Comparison of ENCODE assay signal across 7 cellular contexts in genomic region chr7:132905136-132905535, GRCh38.
DNase-seq lines count a peak whose midpoint lies in the region; ATAC-seq, FAIRE-seq and TF ChIP-seq lines count a peak whose summit lies in the region.
"Not testable (repeated sequence)": the region's sequence is repeated elsewhere in the genome, so short reads cannot be mapped to it uniquely, and the experiment has no call there.

No MANE protein-coding gene starts in this region.

- not testable (repeated sequence) for H3K4me3 ChIP-seq in CD8-positive, alpha-beta T cell (ENCODE audit: low read depth, low read length)

- FAIRE-seq in GM19239 (lab: Jason Lieb, UNC): peak; percentile 18

- not testable (repeated sequence) for TF ChIP-seq CTCF in CD8-positive, alpha-beta T cell (IDR thresholded peaks at IDR 0.05)

- not testable (repeated sequence) for H3K36me3 ChIP-seq in CD8-positive, alpha-beta T cell (ENCODE audit: insufficient read depth, low read length)

- not testable (repeated sequence) for ATAC-seq in CD8-positive, alpha-beta T cell; effector memory CD8-positive, alpha-beta T cell (replicated peaks)
- ATAC-seq in HG02798 (IDR thresholded peaks at IDR 0.05; ENCODE audit: poor library complexity, unreplicated experiment): peak; percentile 42
- ATAC-seq in activated CD8-positive, alpha-beta memory T cell treated with anti-CD3 and anti-CD28 coated beads, Interleukin-2, amount 10 ng/mL, durations not matched to agents 7 days and 5 days: peak; percentile 60
- peak; percentile 69 to 72 for ATAC-seq in natural killer cell treated with Interleukin-12 subunit alpha and Interleukin-12 subunit beta and Interleukin-15 and Interleukin-18, amount 100 ng/mL, for 72 hours

- DNase-seq in CD8-positive, alpha-beta T cell; GM19239 (ENCODE audit: insufficient read length, low spot score); activated CD8-positive, alpha-beta memory T cell treated with anti-CD3 and anti-CD28 coated beads, Interleukin-2, amount 10 ng/mL, durations not matched to agents 7 days and 5 days; effector memory CD8-positive, alpha-beta T cell; natural killer cell treated with Interleukin-12 subunit alpha and Interleukin-12 subunit beta and Interleukin-15 and Interleukin-18, amount 100 ng/mL, for 72 hours (ENCODE audit: low spot score): not testable (repeated sequence)
- peak; percentile 25 for DNase-seq in NCI-H748 (lab: John Stamatoyannopoulos, UW; ENCODE audit: unreplicated experiment)

- not testable (repeated sequence) for H3K27ac Mint-ChIP-seq in CD8-positive, alpha-beta T cell
- H3K27ac Mint-ChIP-seq in activated CD8-positive, alpha-beta memory T cell treated with anti-CD3 and anti-CD28 coated beads, Interleukin-2, amount 10 ng/mL, durations not matched to agents 7 days and 5 days: peak overlapping the region; percentile 82
- H3K27ac Mint-ChIP-seq in effector memory CD8-positive, alpha-beta T cell: peak overlapping the region; percentile 46 to 92
- H3K27ac Mint-ChIP-seq in natural killer cell treated with Interleukin-12 subunit alpha and Interleukin-12 subunit beta and Interleukin-15 and Interleukin-18, amount 100 ng/mL, for 72 hours: peak overlapping the region; percentile 39 to 87

- not testable (repeated sequence) for H3K27me3 ChIP-seq in CD8-positive, alpha-beta T cell (ENCODE audit: insufficient read depth, low read length)

- intact Hi-C loops in CD8-positive, alpha-beta T cell (cut with DNase I, micrococcal nuclease): not testable (repeated sequence)

- not testable (repeated sequence) for H3K4me1 Mint-ChIP-seq in CD8-positive, alpha-beta T cell (ENCODE audit: low read depth)
- peaks cover 20% of the 10 kb centered on the region for H3K4me1 Mint-ChIP-seq in activated CD8-positive, alpha-beta memory T cell treated with anti-CD3 and anti-CD28 coated beads, Interleukin-2, amount 10 ng/mL, durations not matched to agents 7 days and 5 days
- H3K4me1 Mint-ChIP-seq in effector memory CD8-positive, alpha-beta T cell (ENCODE audit: low read depth in 2 of 2): peaks cover 10 to 21% of the 10 kb centered on the region in 2 donors
- H3K4me1 Mint-ChIP-seq in natural killer cell treated with Interleukin-12 subunit alpha and Interleukin-12 subunit beta and Interleukin-15 and Interleukin-18, amount 100 ng/mL, for 72 hours (ENCODE audit: low read depth in 2 of 2): peaks cover 20 to 25% of the 10 kb centered on the region in 2 donors

- CTCF ChIA-PET in CD8-positive, alpha-beta T cell (lab: Charles Lee); activated CD8-positive, alpha-beta memory T cell treated with anti-CD3 and anti-CD28 coated beads, Interleukin-2, amount 10 ng/mL, durations not matched to agents 7 days and 5 days (lab: Charles Lee): not testable (repeated sequence)

- not testable (repeated sequence) for H3K9me3 Mint-ChIP-seq in CD8-positive, alpha-beta T cell; activated CD8-positive, alpha-beta memory T cell treated with anti-CD3 and anti-CD28 coated beads, Interleukin-2, amount 10 ng/mL, durations not matched to agents 7 days and 5 days (ENCODE audit: low read depth); effector memory CD8-positive, alpha-beta T cell; natural killer cell treated with Interleukin-12 subunit alpha and Interleukin-12 subunit beta and Interleukin-15 and Interleukin-18, amount 100 ng/mL, for 72 hours

- POLR2A ChIA-PET in CD8-positive, alpha-beta T cell (lab: Charles Lee): not testable (repeated sequence)

- H3K27me3 Mint-ChIP-seq in CD8-positive, alpha-beta T cell (ENCODE audit: low read depth); activated CD8-positive, alpha-beta memory T cell treated with anti-CD3 and anti-CD28 coated beads, Interleukin-2, amount 10 ng/mL, durations not matched to agents 7 days and 5 days; effector memory CD8-positive, alpha-beta T cell; natural killer cell treated with Interleukin-12 subunit alpha and Interleukin-12 subunit beta and Interleukin-15 and Interleukin-18, amount 100 ng/mL, for 72 hours: not testable (repeated sequence)

- H3K4me3 Mint-ChIP-seq in CD8-positive, alpha-beta T cell: peak overlapping the region; percentile 49
- H3K4me3 Mint-ChIP-seq in activated CD8-positive, alpha-beta memory T cell treated with anti-CD3 and anti-CD28 coated beads, Interleukin-2, amount 10 ng/mL, durations not matched to agents 7 days and 5 days: peak overlapping the region; percentile 57
- peak overlapping the region; percentile 75 to 82 for H3K4me3 Mint-ChIP-seq in effector memory CD8-positive, alpha-beta T cell
- H3K4me3 Mint-ChIP-seq in natural killer cell treated with Interleukin-12 subunit alpha and Interleukin-12 subunit beta and Interleukin-15 and Interleukin-18, amount 100 ng/mL, for 72 hours: peak overlapping the region; percentile 68

- peaks cover 53% of the 10 kb centered on the region for H3K36me3 Mint-ChIP-seq in CD8-positive, alpha-beta T cell
- peaks cover 19% of the 10 kb centered on the region for H3K36me3 Mint-ChIP-seq in activated CD8-positive, alpha-beta memory T cell treated with anti-CD3 and anti-CD28 coated beads, Interleukin-2, amount 10 ng/mL, durations not matched to agents 7 days and 5 days
- H3K36me3 Mint-ChIP-seq in effector memory CD8-positive, alpha-beta T cell (ENCODE audit: insufficient read depth); natural killer cell treated with Interleukin-12 subunit alpha and Interleukin-12 subunit beta and Interleukin-15 and Interleukin-18, amount 100 ng/mL, for 72 hours: not testable (repeated sequence)

- H3K27ac ChIP-seq in CD8-positive, alpha-beta T cell (ENCODE audit: low read depth, low read length): not testable (repeated sequence)

- H3K4me1 ChIP-seq in CD8-positive, alpha-beta T cell (ENCODE audit: insufficient read depth, low read length): not testable (repeated sequence)

- not testable (repeated sequence) for H3K9me3 ChIP-seq in CD8-positive, alpha-beta T cell (ENCODE audit: low read length)
